In the genomic region with DNA sequence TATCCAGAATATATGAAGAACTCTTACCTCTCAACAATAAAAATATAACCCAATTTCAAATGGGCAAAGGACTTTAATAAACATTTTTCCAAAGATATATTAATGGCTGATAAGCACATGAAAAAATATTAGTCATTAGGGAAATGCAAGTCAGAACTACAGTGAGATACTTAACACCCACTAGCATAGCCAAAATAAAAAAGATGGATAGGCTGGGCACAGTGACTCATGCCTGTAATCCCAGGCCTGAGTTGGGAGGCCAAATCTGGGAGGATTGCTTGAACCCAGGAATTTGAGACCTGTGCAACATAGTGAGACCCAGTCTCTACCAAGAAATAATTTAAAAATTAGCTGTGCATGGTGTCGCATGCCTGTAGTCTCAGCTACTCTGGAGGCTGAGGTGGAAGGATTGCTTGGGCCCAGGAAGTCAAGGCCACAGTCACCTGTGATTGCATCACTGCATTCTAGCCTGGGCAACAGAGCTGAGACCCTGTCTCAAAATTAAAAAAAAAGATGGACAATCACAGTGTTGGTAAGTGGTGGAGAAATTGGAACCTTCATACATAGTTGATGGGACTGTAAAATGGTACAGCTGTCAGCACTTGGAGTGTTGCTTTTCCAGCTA, we compare ENCODE assay signal across 2 cellular contexts.
A peak's percentile ranks its signal among the peaks of the same experiment; 100 is the strongest.
TF ChIP-seq lines count a peak whose summit lies in the region.

No MANE protein-coding gene starts in this region.

TF ChIP-seq in IMR-90, 13 proteins besides CTCF, POLR2A, EP300 and RAD21:
- TF ChIP-seq CEBPB (IDR thresholded peaks at IDR 0.05; ENCODE audit: low read depth, low read length) (peak; percentile 45; the same call in 1 of the 2 replicates), CHD1 (IDR thresholded peaks at IDR 0.05; ENCODE audit: low read depth, low read length) (no peak), BHLHE40 (IDR thresholded peaks at IDR 0.05; ENCODE audit: low read depth, low read length) (no peak), RCOR1 (IDR thresholded peaks at IDR 0.05; ENCODE audit: insufficient replicate concordance, low read length) (no peak), FOS (IDR thresholded peaks at IDR 0.05; ENCODE audit: low read depth, low read length) (no peak), RFX5 (IDR thresholded peaks at IDR 0.05; ENCODE audit: low read depth, low read length) (no peak), SMC3 (IDR thresholded peaks at IDR 0.05; ENCODE audit: low read depth, low read length) (no peak), NFE2L2 (IDR thresholded peaks at IDR 0.05; ENCODE audit: low read depth, low read length) (no peak)
- TF ChIP-seq, protein P1, sequence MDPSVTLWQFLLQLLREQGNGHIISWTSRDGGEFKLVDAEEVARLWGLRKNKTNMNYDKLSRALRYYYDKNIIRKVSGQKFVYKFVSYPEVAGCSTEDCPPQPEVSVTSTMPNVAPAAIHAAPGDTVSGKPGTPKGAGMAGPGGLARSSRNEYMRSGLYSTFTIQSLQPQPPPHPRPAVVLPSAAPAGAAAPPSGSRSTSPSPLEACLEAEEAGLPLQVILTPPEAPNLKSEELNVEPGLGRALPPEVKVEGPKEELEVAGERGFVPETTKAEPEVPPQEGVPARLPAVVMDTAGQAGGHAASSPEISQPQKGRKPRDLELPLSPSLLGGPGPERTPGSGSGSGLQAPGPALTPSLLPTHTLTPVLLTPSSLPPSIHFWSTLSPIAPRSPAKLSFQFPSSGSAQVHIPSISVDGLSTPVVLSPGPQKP (IDR thresholded peaks at IDR 0.05; ENCODE audit: borderline replicate concordance, low read depth, low read length), result no peak

TF ChIP-seq in endothelial cell of umbilical vein, 7 proteins besides CTCF, POLR2A, EP300 and RAD21:
- TF ChIP-seq EZH2 (IDR thresholded peaks at IDR 0.05; ENCODE audit: borderline replicate concordance, low read depth, low read length, severe bottlenecking) (no peak), FOS (IDR thresholded peaks at IDR 0.05; ENCODE audit: borderline replicate concordance, insufficient read depth, low read length) (peak; percentile 22), MYC (IDR thresholded peaks at IDR 0.05; ENCODE audit: low read depth, low read length) (no peak), JUN (IDR thresholded peaks at IDR 0.05; ENCODE audit: borderline replicate concordance, insufficient read depth, insufficient read length, low read depth) (no peak), GATA2 (IDR thresholded peaks at IDR 0.05; ENCODE audit: insufficient read depth, insufficient read length, low read depth, low read length) (no peak)
